In the genomic region with DNA sequence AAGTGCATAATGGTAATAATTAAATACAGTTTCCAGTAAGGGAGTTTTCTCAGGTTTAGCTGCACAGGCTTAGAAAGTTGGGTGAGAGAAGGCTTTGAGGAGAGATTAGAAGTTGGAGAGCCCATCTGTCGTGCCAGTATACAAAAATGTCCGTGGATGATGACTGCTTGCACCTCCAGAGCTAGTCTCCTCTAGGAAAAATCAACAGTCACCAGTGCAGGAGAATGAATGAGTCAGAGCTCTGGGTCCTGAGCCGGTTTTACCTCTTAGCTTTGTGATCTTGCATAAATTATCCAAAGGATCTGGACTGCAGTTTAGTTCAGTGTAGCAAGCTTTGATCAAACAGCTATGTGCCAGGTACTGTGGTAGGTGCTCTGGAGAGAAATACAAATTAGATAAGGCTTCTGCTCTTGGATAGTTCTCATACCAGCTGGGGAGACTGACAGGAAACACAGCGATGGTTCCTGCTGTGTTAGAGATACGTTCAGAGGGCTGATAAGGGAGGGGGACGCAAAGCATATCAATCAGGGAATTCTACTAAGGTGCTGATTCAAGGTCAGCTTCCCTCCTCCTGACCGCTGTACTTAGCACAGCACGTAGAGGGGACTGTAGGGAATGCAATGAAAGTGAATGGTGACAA, we compare ENCODE assay signal across 9 cellular contexts.
DNase-seq lines count a peak whose midpoint lies in the region; ATAC-seq and TF ChIP-seq lines count a peak whose summit lies in the region.
"Had no signal": no experiment of that assay in that cellular context is flagged by ENCODE, and none has a peak within 500 bp of the region (broad histone marks: within the 10 kb centered on the region; RNA-seq: fewer than 3 reads in every experiment).

No MANE protein-coding gene starts in this region.

- H3K9me3 ChIP-seq in HEK293 (ENCODE audit: control insufficient read depth, insufficient read depth, low read depth, low read length) (no peaks in the 10 kb centered on the region), PC-3 (ENCODE audit: low read length) (no peaks in the 10 kb centered on the region), sigmoid colon (no peaks in the 10 kb centered on the region)
- H3K9me3 ChIP-seq: neutrophil had no signal

- H3K4me2 ChIP-seq in PC-3 (ENCODE audit: low read length) = peak overlapping the region; percentile 65

- no TSS peak for BruUV-seq in PC-3 (replicated peaks; lab: Mats Ljungman, UMichigan)

- H3F3A ChIP-seq in PC-3 (ENCODE audit: low read length, unreplicated experiment) = peaks cover 4% of the 10 kb centered on the region

- H2AFZ ChIP-seq in PC-3 (ENCODE audit: low read length) = no peak overlapping the region

- peaks cover 7% of the 10 kb centered on the region for H3K9me3 Mint-ChIP-seq in glutamatergic neuron (ENCODE audit: unreplicated experiment)
- peaks cover 0 to 5% of the 10 kb centered on the region in 2 donors for H3K9me3 Mint-ChIP-seq in stimulated activated naive B cell treated with anti-CD40 and anti-IgM and Interleukin-4, amounts not matched to agents 10 μg/mL and 1 μg/mL and 100 μg/mL, for 72 hours
- H3K9me3 Mint-ChIP-seq in T-helper 2 cell treated with Interferon-gamma antibody and Interleukin-4, amounts not matched to agents 5 μg/mL and 100 μg/mL, for 36 hours = no peaks in the 10 kb centered on the region

- intact Hi-C loops in PC-3 (cut with micrococcal nuclease) (loop anchor here (5.0 kb wide), 1 partner anchor 87 kb away; no protein-coding TSS in a partner anchor), sigmoid colon (cut with DNase I) (no loop called here)

- H4K20me1 ChIP-seq in PC-3 (ENCODE audit: low read length) = no peaks in the 10 kb centered on the region

- H3K4me1 ChIP-seq in HEK293 (ENCODE audit: control insufficient read depth, insufficient read depth, low read length) = peaks cover 32% of the 10 kb centered on the region
- H3K4me1 ChIP-seq in PC-3 (ENCODE audit: insufficient read depth, low read length) = peaks cover 60% of the 10 kb centered on the region
- peaks cover 0 to 71% (median 62%) of the 10 kb centered on the region in 4 donors for H3K4me1 ChIP-seq in sigmoid colon

- H3K4me3 Mint-ChIP-seq in glutamatergic neuron (ENCODE audit: unreplicated experiment) = peak overlapping the region; percentile 78
- H3K4me3 Mint-ChIP-seq in stimulated activated naive B cell treated with anti-CD40 and anti-IgM and Interleukin-4, amounts not matched to agents 10 μg/mL and 1 μg/mL and 100 μg/mL, for 72 hours = no peak overlapping the region
- H3K4me3 Mint-ChIP-seq in T-helper 2 cell treated with Interferon-gamma antibody and Interleukin-4, amounts not matched to agents 5 μg/mL and 100 μg/mL, for 36 hours = no peak overlapping the region

- H3K27me3 ChIP-seq in PC-3 (ENCODE audit: low read length) = no peaks in the 10 kb centered on the region
- H3K27me3 ChIP-seq in sigmoid colon = no peaks in the 10 kb centered on the region

- TF ChIP-seq POLR2A in sigmoid colon (IDR thresholded peaks at IDR 0.05) = no peak

- H3K4me3 ChIP-seq in HEK293 (ENCODE audit: low read depth, low read length) = peak overlapping the region; percentile 6; the same call in 1 of the 2 replicates
- peak overlapping the region; percentile 27; the same call in 1 of the 2 replicates for H3K4me3 ChIP-seq in PC-3 (ENCODE audit: low read length)
- no peak overlapping the region for H3K4me3 ChIP-seq in sigmoid colon

- WGBS in sigmoid colon, 2 donors = 14 to 26% methylated on average over 8 of the region's 8 CpGs

- H3K79me2 ChIP-seq in PC-3 (ENCODE audit: low read length) = peaks cover 72% of the 10 kb centered on the region

- peaks cover 4% of the 10 kb centered on the region for H3K27me3 Mint-ChIP-seq in glutamatergic neuron (ENCODE audit: unreplicated experiment)
- peaks cover 5 to 41% of the 10 kb centered on the region in 2 donors for H3K27me3 Mint-ChIP-seq in stimulated activated naive B cell treated with anti-CD40 and anti-IgM and Interleukin-4, amounts not matched to agents 10 μg/mL and 1 μg/mL and 100 μg/mL, for 72 hours
- peaks cover 54% of the 10 kb centered on the region for H3K27me3 Mint-ChIP-seq in T-helper 2 cell treated with Interferon-gamma antibody and Interleukin-4, amounts not matched to agents 5 μg/mL and 100 μg/mL, for 36 hours (ENCODE audit: low read depth)

- peak; percentile 88 for DNase-seq in PC-3
- no peak for DNase-seq in glutamatergic neuron
- DNase-seq in sigmoid colon = no peak
- DNase-seq in activated naive CD4-positive, alpha-beta T cell treated with anti-CD3 and anti-CD28 coated beads, Interleukin-2, amount 50 U/mL, for 16 hours = no peak
- DNase-seq in stimulated activated naive B cell treated with anti-CD40 and anti-IgM and Interleukin-4, amounts not matched to agents 10 μg/mL and 1 μg/mL and 100 μg/mL, for 72 hours = no peak
- DNase-seq in T-helper 2 cell treated with Interferon-gamma antibody and Interleukin-4, amounts not matched to agents 5 μg/mL and 100 μg/mL, for 36 hours (ENCODE audit: low spot score) = no peak

- H3K36me3 Mint-ChIP-seq in glutamatergic neuron (ENCODE audit: unreplicated experiment) = no peaks in the 10 kb centered on the region
- no peaks in the 10 kb centered on the region for H3K36me3 Mint-ChIP-seq in stimulated activated naive B cell treated with anti-CD40 and anti-IgM and Interleukin-4, amounts not matched to agents 10 μg/mL and 1 μg/mL and 100 μg/mL, for 72 hours
- H3K36me3 Mint-ChIP-seq in T-helper 2 cell treated with Interferon-gamma antibody and Interleukin-4, amounts not matched to agents 5 μg/mL and 100 μg/mL, for 36 hours (ENCODE audit: low read depth) = no peaks in the 10 kb centered on the region

- POLR2A ChIA-PET in HEK293 (lab: Yijun Ruan, JAX) (interaction anchor here (0.6 to 1.1 kb wide), 2 partner anchors 15 to 380 kb away, joined by 3 to 4 read pairs; no protein-coding TSS in a partner anchor), PC-3 (lab: Charles Lee; ENCODE audit: unreplicated experiment) (no interaction called here)

- CTCF ChIA-PET in HEK293 (lab: Yijun Ruan, JAX) = interaction anchor here (0.6 to 2.2 kb wide), 4 partner anchors 36 to 1774 kb away, joined by 3 to 7 read pairs (median 4); no protein-coding TSS in a partner anchor
- CTCF ChIA-PET in PC-3 (lab: Charles Lee) = no interaction called here

- H3K9me2 ChIP-seq in PC-3 (replicated peaks; ENCODE audit: low read length) = no peaks in the 10 kb centered on the region

- H3K36me3 ChIP-seq in HEK293 (ENCODE audit: control insufficient read depth in 2 of 2, insufficient read depth in 1 of 2, low read length in 2 of 2) (peaks cover 0 to 4% of the 10 kb centered on the region in 2 experiments; a peak in 1 of 3 replicates), PC-3 (ENCODE audit: low read depth, low read length) (no peaks in the 10 kb centered on the region), sigmoid colon (no peaks in the 10 kb centered on the region)
- H3K36me3 ChIP-seq: neutrophil had no signal

- H3K4me1 Mint-ChIP-seq in glutamatergic neuron (ENCODE audit: low read depth, unreplicated experiment) = peaks cover 47% of the 10 kb centered on the region
- H3K4me1 Mint-ChIP-seq in stimulated activated naive B cell treated with anti-CD40 and anti-IgM and Interleukin-4, amounts not matched to agents 10 μg/mL and 1 μg/mL and 100 μg/mL, for 72 hours = no peaks in the 10 kb centered on the region
- no peaks in the 10 kb centered on the region for H3K4me1 Mint-ChIP-seq in T-helper 2 cell treated with Interferon-gamma antibody and Interleukin-4, amounts not matched to agents 5 μg/mL and 100 μg/mL, for 36 hours (ENCODE audit: low read depth)

- H3K27ac Mint-ChIP-seq in glutamatergic neuron (ENCODE audit: unreplicated experiment) = peak overlapping the region; percentile 54
- H3K27ac Mint-ChIP-seq in stimulated activated naive B cell treated with anti-CD40 and anti-IgM and Interleukin-4, amounts not matched to agents 10 μg/mL and 1 μg/mL and 100 μg/mL, for 72 hours = no peak overlapping the region
- no peak overlapping the region for H3K27ac Mint-ChIP-seq in T-helper 2 cell treated with Interferon-gamma antibody and Interleukin-4, amounts not matched to agents 5 μg/mL and 100 μg/mL, for 36 hours

- no peak for TF ChIP-seq EP300 in sigmoid colon (IDR thresholded peaks at IDR 0.05)

- peak; percentile 69 for ATAC-seq in PC-3
- ATAC-seq in GM21360 (IDR thresholded peaks at IDR 0.05; ENCODE audit: unreplicated experiment) = no peak
- no peak for ATAC-seq in stimulated activated naive B cell treated with anti-CD40 and anti-IgM and Interleukin-4, amounts not matched to agents 10 μg/mL and 1 μg/mL and 100 μg/mL, for 72 hours (replicated peaks)

- H3K27ac ChIP-seq in HEK293 (ENCODE audit: extremely low read depth, low read depth, low read length) (peak overlapping the region; percentile 42; the same call in 1 of the 2 replicates), PC-3 (ENCODE audit: low read length) (peak overlapping the region; percentile 60), sigmoid colon (peak overlapping the region; percentile 41 to 81 (median 78))
- H3K27ac ChIP-seq: neutrophil had no signal

- H3K9ac ChIP-seq in PC-3 (ENCODE audit: low read length) = peak overlapping the region; percentile 16; the same call in 1 of the 2 replicates

- TF ChIP-seq CTCF in HEK293 (tag by site-specific recombination; IDR thresholded peaks at IDR 0.05) (no peak), PC-3 (conservative IDR thresholded peaks at IDR 0.05; ENCODE audit: low read depth, low read length) (no peak), glutamatergic neuron (IDR thresholded peaks at IDR 0.05; ENCODE audit: partially characterized antibody, unreplicated experiment) (no peak), sigmoid colon (IDR thresholded peaks at IDR 0.05) (no peak)

TF ChIP-seq in HEK293, 187 proteins besides CTCF, POLR2A, EP300 and RAD21 (continues in another document):
- TF ChIP-seq ZNF600 (tag by site-specific recombination; IDR thresholded peaks at IDR 0.05) (peak; percentile 55), TCF7L2 (IDR thresholded peaks at IDR 0.05; ENCODE audit: borderline replicate concordance, low read depth, low read length) (peak; percentile 20; the same call in 1 of the 2 replicates), ZNF2 (tag by site-specific recombination; IDR thresholded peaks at IDR 0.05) (no peak), ZNF776 (tag by site-specific recombination; IDR thresholded peaks at IDR 0.05; ENCODE audit: borderline replicate concordance) (no peak), ZNF19 (tag by site-specific recombination; IDR thresholded peaks at IDR 0.05; ENCODE audit: low read depth) (no peak), GLI4 (tag by site-specific recombination; IDR thresholded peaks at IDR 0.05) (no peak), GLIS1 (tag by site-specific recombination; IDR thresholded peaks at IDR 0.05) (no peak), ZNF121 (tag by site-specific recombination; IDR thresholded peaks at IDR 0.05) (no peak)
- TF ChIP-seq, protein P1, sequence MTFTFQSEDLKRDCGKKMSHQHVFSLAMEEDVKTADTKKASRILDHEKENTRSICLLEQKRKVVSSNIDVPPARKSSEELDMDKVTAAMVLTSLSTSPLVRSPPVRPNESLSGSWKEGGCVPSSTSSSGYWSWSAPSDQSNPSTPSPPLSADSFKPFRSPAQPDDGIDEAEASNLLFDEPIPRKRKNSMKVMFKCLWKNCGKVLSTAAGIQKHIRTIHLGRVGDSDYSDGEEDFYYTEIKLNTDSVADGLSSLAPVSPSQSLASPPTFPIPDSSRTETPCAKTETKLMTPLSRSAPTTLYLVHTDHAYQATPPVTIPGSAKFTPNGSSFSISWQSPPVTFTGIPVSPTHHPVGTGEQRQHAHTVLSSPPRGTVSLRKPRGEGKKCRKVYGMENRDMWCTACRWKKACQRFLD (tag by site-specific recombination; IDR thresholded peaks at IDR 0.05) = no peak

Comparison
In these comparisons a context has a peak if more than half of its experiments do, and no peak if none do; other contexts are left out.
1. H3K4me3 ChIP-seq: peak in HEK293 (single experiment) and PC-3 (single experiment); none in sigmoid colon (0 of 4).
2. Peak in every context shown above with its lines, with median percentiles within 50 percentile points of each other: H3K27ac ChIP-seq.